Comparison of ENCODE assay signal across 23 cellular contexts in genomic region chr2:141280037-141280436, GRCh38.
"Had no signal": no experiment of that assay in that cellular context is flagged by ENCODE, and none has a peak within 500 bp of the region (broad histone marks: within the 10 kb centered on the region; RNA-seq: fewer than 3 reads in every experiment).

No MANE protein-coding gene starts in this region.

- H3K4me2 ChIP-seq: neural progenitor cell had no signal

- ATAC-seq: esophagus mucosa; gastroesophageal sphincter; left cardiac atrium; lower lobe of right lung; natural killer cell treated with Interleukin-12 subunit alpha and Interleukin-12 subunit beta and Interleukin-15 and Interleukin-18, amount 100 ng/mL, for 72 hours; pancreas; right cardiac atrium; stimulated activated effector memory CD8-positive, alpha-beta T cell treated with anti-CD3 and anti-CD28 coated beads, Interleukin-12 subunit alpha, Interleukin-12 subunit beta, amount 100 ng/mL, for 72 hours; stimulated activated naive CD8-positive, alpha-beta T cell treated with anti-CD3 and anti-CD28 coated beads, Interleukin-15, Interleukin-2, amounts not matched to agents 100 U/mL and 50 U/mL, for 24 hours had no signal

- H3K27me3 ChIP-seq: dorsolateral prefrontal cortex, gastroesophageal sphincter, neural progenitor cell, pancreas, suprapubic skin, thyroid gland had no signal

- H3K4me3 ChIP-seq: dorsolateral prefrontal cortex, gastroesophageal sphincter, left ventricle myocardium inferior, lower lobe of right lung, neural progenitor cell, pancreas, suprapubic skin, thyroid gland had no signal

- H3K27ac ChIP-seq: dorsolateral prefrontal cortex, gastroesophageal sphincter, left ventricle myocardium inferior, lower lobe of right lung, neural progenitor cell, pancreas, suprapubic skin, thyroid gland had no signal

- DNase-seq: cortex of kidney; dorsolateral prefrontal cortex; effector CD8-positive, alpha-beta T cell; foreskin fibroblast; kidney; left cardiac atrium; left ventricle myocardium inferior; lower lobe of right lung; midbrain; nucleus accumbens; pancreas; right cardiac atrium; stimulated activated CD4-positive, alpha-beta T cell treated with anti-CD3 and anti-CD28 coated beads, Interleukin-4, amount 100 ng/mL, for 1 hour; stimulated activated CD8-positive, alpha-beta memory T cell treated with anti-CD3 and anti-CD28 coated beads, Interleukin-4, amount 100 ng/mL, for 48 hours; stimulated activated naive CD8-positive, alpha-beta T cell treated with anti-CD3 and anti-CD28 coated beads, Interleukin-15, Interleukin-2, amounts not matched to agents 100 U/mL and 50 U/mL, for 24 hours; thyroid gland had no signal

- H3K4me1 ChIP-seq: gastroesophageal sphincter, left ventricle myocardium inferior, lower lobe of right lung, neural progenitor cell, pancreas, suprapubic skin, thyroid gland had no signal

- H2AFZ ChIP-seq: neural progenitor cell had no signal

- FAIRE-seq: kidney, pancreas, urothelium cell line had no signal

- H3K36me3 ChIP-seq: gastroesophageal sphincter, left ventricle myocardium inferior, lower lobe of right lung, neural progenitor cell, pancreas, suprapubic skin, thyroid gland had no signal

- H3K9ac ChIP-seq: neural progenitor cell had no signal

- H3K9me3 ChIP-seq: gastroesophageal sphincter, left ventricle myocardium inferior, lower lobe of right lung, pancreas, suprapubic skin, thyroid gland had no signal
